Comparison of ENCODE assay signal across 25 cellular contexts in genomic region chr5:132022737-132023136, GRCh38. TPM values are rescaled to one million over a fixed set of nuclear protein-coding genes. Genes with fewer than 3 reads are reported as not detected.
A peak's percentile ranks its signal among the peaks of the same experiment; 100 is the strongest.
DNase-seq lines count a peak whose midpoint lies in the region; ATAC-seq, FAIRE-seq and TF ChIP-seq lines count a peak whose summit lies in the region.
"Had no signal": no experiment of that assay in that cellular context is flagged by ENCODE, and none has a peak within 500 bp of the region (broad histone marks: within the 10 kb centered on the region; RNA-seq: fewer than 3 reads in every experiment).

No MANE protein-coding gene starts in this region.

- peak overlapping the region; percentile 65 for H3K27ac Mint-ChIP-seq in activated CD4-positive, alpha-beta T cell treated with anti-CD3 and anti-CD28 coated beads for 36 hours
- H3K27ac Mint-ChIP-seq: progenitor cell of endocrine pancreas; stimulated activated effector memory CD8-positive, alpha-beta T cell treated with anti-CD3 and anti-CD28 coated beads, Interleukin-12 subunit alpha, Interleukin-12 subunit beta, amount 100 ng/mL, for 72 hours had no signal

- no peaks in the 10 kb centered on the region for H3K36me3 Mint-ChIP-seq in activated CD4-positive, alpha-beta T cell treated with anti-CD3 and anti-CD28 coated beads for 36 hours (ENCODE audit: low read depth)

- H3K4me3 ChIP-seq in K562 (no peak overlapping the region), SJCRH30 (no peak overlapping the region)
- H3K4me3 ChIP-seq: BLaER1, gastroesophageal sphincter, tibial nerve had no signal

- H3K27me3 Mint-ChIP-seq in activated CD4-positive, alpha-beta T cell treated with anti-CD3 and anti-CD28 coated beads for 36 hours = peaks cover 13% of the 10 kb centered on the region

- H3K4me2 ChIP-seq in K562 (ENCODE audit: insufficient read depth, low read length) = no peak overlapping the region
- H3K4me2 ChIP-seq: BLaER1 had no signal

- in situ Hi-C loops in K562 (cut with MboI) = loop anchor here (25.0 kb wide), 1 partner anchor 585 kb away; no protein-coding TSS in a partner anchor

- POLR2A ChIA-PET in activated CD4-positive, alpha-beta T cell treated with anti-CD3 and anti-CD28 coated beads for 36 hours (lab: Charles Lee) = no interaction called here
- POLR2A ChIA-PET in K562 (lab: Yijun Ruan, JAX) = no interaction called here

- no peak overlapping the region for H3K27ac ChIP-seq in K562 (ENCODE audit: extremely low read depth, low read depth, low read length)
- H3K27ac ChIP-seq in SJCRH30 = no peak overlapping the region
- H3K27ac ChIP-seq: BLaER1, brain microvascular endothelial cell, gastroesophageal sphincter, tibial nerve had no signal

- H4K20me1 ChIP-seq in K562 (replicated peaks; ENCODE audit: control insufficient read depth, insufficient read depth, low read length) = 0 out of 2 replicates have a peak, but pooled peaks cover 4% of the 10 kb centered on the region
- H4K20me1 ChIP-seq: BLaER1 had no signal

- peak; percentile 73 for DNase-seq in activated CD4-positive, alpha-beta T cell treated with anti-CD3 and anti-CD28 coated beads for 36 hours
- DNase-seq in activated CD4-positive, alpha-beta T cell treated with anti-CD3 and anti-CD28 coated beads, Interleukin-2, amount 50 U/mL, for 1 hour = no peak
- peak; percentile 10 for DNase-seq in AG20443 (ENCODE audit: low spot score)
- peak; percentile 21 for DNase-seq in RKO (ENCODE audit: low spot score)
- DNase-seq in K562 (ENCODE audit: extremely low read depth in 1 of 4, low spot score in 3 of 4) = peak in 3 of 4 experiments; percentile 27 to 35 (median 34)
- DNase-seq in NCI-H524 (lab: John Stamatoyannopoulos, UW) = no peak
- DNase-seq in SJCRH30 = no peak
- DNase-seq: 8988T, brain microvascular endothelial cell, cortex of kidney, midbrain, NCI-H1417 treated with DMSO at 0.1 percent for 48 hours, NCI-H2171, OCI-M1 had no signal

- no peaks in the 10 kb centered on the region for H3K9me3 Mint-ChIP-seq in activated CD4-positive, alpha-beta T cell treated with anti-CD3 and anti-CD28 coated beads for 36 hours (ENCODE audit: low read depth)
- H3K9me3 Mint-ChIP-seq: neural crest cell; stimulated activated effector memory CD8-positive, alpha-beta T cell treated with anti-CD3 and anti-CD28 coated beads, Interleukin-12 subunit alpha, Interleukin-12 subunit beta, amount 100 ng/mL, for 72 hours had no signal

- no peaks in the 10 kb centered on the region for H3K36me3 ChIP-seq in K562 (ENCODE audit: control insufficient read depth, insufficient read depth, low read length)
- no peaks in the 10 kb centered on the region for H3K36me3 ChIP-seq in SJCRH30
- H3K36me3 ChIP-seq: BLaER1, brain microvascular endothelial cell, gastroesophageal sphincter, tibial nerve had no signal

- ATAC-seq in activated CD4-positive, alpha-beta T cell treated with anti-CD3 and anti-CD28 coated beads for 36 hours = peak; percentile 7
- ATAC-seq in K562 = no peak
- no peak for ATAC-seq in GM18520 (IDR thresholded peaks at IDR 0.05; ENCODE audit: unreplicated experiment)
- ATAC-seq: gastroesophageal sphincter; stimulated activated effector memory CD8-positive, alpha-beta T cell treated with anti-CD3 and anti-CD28 coated beads, Interleukin-12 subunit alpha, Interleukin-12 subunit beta, amount 100 ng/mL, for 72 hours had no signal

- H3K9me3 ChIP-seq in K562 (replicated peaks; ENCODE audit: control insufficient read depth, insufficient read depth, low read depth, low read length) = no peaks in the 10 kb centered on the region
- no peaks in the 10 kb centered on the region for H3K9me3 ChIP-seq in SJCRH30 (replicated peaks)
- H3K9me3 ChIP-seq: BLaER1, gastroesophageal sphincter, tibial nerve had no signal

- no peak for FAIRE-seq in K562 (lab: Jason Lieb, UNC)
- FAIRE-seq: endothelial cell of umbilical vein, GM12892 had no signal

- no TSS peak for BruUV-seq in K562 (replicated peaks; lab: Mats Ljungman, UMichigan)

- 0% methylated on average over 2 of the region's 2 CpGs for WGBS in K562 (ENCODE audit: insufficient coverage, low coverage, missing lambda C conversion rate)

- H3K4me3 Mint-ChIP-seq in activated CD4-positive, alpha-beta T cell treated with anti-CD3 and anti-CD28 coated beads for 36 hours = no peak overlapping the region
- H3K4me3 Mint-ChIP-seq: neural crest cell; stimulated activated effector memory CD8-positive, alpha-beta T cell treated with anti-CD3 and anti-CD28 coated beads, Interleukin-12 subunit alpha, Interleukin-12 subunit beta, amount 100 ng/mL, for 72 hours had no signal

- no peak for TF ChIP-seq RAD21 in K562 (CRISPR knock-in tag; conservative IDR thresholded peaks at IDR 0.05 in 1 of 2, IDR thresholded peaks at IDR 0.05 in 1 of 2)

- H3K27me3 ChIP-seq in K562 (ENCODE audit: control insufficient read depth in 2 of 2, insufficient read depth in 2 of 2, low read length in 2 of 2) = peaks cover 11 to 40% of the 10 kb centered on the region in 2 experiments; a peak in 4 of 5 replicates
- 0 out of 2 replicates have a peak, but pooled peaks cover 8% of the 10 kb centered on the region for H3K27me3 ChIP-seq in SJCRH30
- H3K27me3 ChIP-seq: BLaER1, tibial nerve had no signal

- TF ChIP-seq CTCF in K562 (IDR thresholded peaks at IDR 0.05 in 2 of 3, conservative IDR thresholded peaks at IDR 0.05 in 1 of 3; ENCODE audit: insufficient read depth in 2 of 3, low read depth in 1 of 3, low read length in 3 of 3) = no peak

- no peak overlapping the region for H2AFZ ChIP-seq in K562 (ENCODE audit: low read depth, low read length)

- no peaks in the 10 kb centered on the region for H3K79me2 ChIP-seq in K562 (ENCODE audit: control insufficient read depth, insufficient read depth, low read length)

- intact Hi-C loops in activated CD4-positive, alpha-beta T cell treated with anti-CD3 and anti-CD28 coated beads for 36 hours (cut with DNase I, micrococcal nuclease) = loop anchor here in 1 of 2 experiments (5.0 to 10.0 kb wide), 6 partner anchors 155 to 850 kb away; partner anchors contain the start of gene LYRM7
- intact Hi-C loops in K562 (cut with micrococcal nuclease) = no loop called here

- no peaks in the 10 kb centered on the region for H3K9me1 ChIP-seq in K562 (ENCODE audit: control insufficient read depth, insufficient read depth, low read length)

- peaks cover 4 to 9% of the 10 kb centered on the region in 2 experiments; a peak in 3 of 5 replicates for H3K4me1 ChIP-seq in K562 (replicated peaks in 1 of 2; ENCODE audit: control insufficient read depth in 2 of 2, insufficient read depth in 2 of 2, low read length in 2 of 2)
- no peaks in the 10 kb centered on the region for H3K4me1 ChIP-seq in SJCRH30
- H3K4me1 ChIP-seq: gastroesophageal sphincter, tibial nerve had no signal

- CTCF ChIA-PET in activated CD4-positive, alpha-beta T cell treated with anti-CD3 and anti-CD28 coated beads for 36 hours (lab: Charles Lee) = interaction anchor here (1.2 to 3.7 kb wide), 3 partner anchors 15 to 405 kb away, joined by 4 to 17 read pairs (median 4); no protein-coding TSS in a partner anchor
- CTCF ChIA-PET in K562 (lab: Yijun Ruan, JAX; ENCODE audit: low intra/inter-chr PET ratio) = no interaction called here

- no peak for TF ChIP-seq POLR2A in K562 (conservative IDR thresholded peaks at IDR 0.05)

- no peak for TF ChIP-seq EP300 in K562 (IDR thresholded peaks at IDR 0.05; ENCODE audit: low read length)

- peaks cover 35% of the 10 kb centered on the region for H3K4me1 Mint-ChIP-seq in activated CD4-positive, alpha-beta T cell treated with anti-CD3 and anti-CD28 coated beads for 36 hours
- H3K4me1 Mint-ChIP-seq: neural crest cell had no signal

- H3K9ac ChIP-seq in K562 (ENCODE audit: insufficient read depth in 1 of 2, low read depth in 2 of 2, low read length in 2 of 2) = no peak overlapping the region
- H3K9ac ChIP-seq: BLaER1 had no signal

RNA-seq across cellular contexts. Expression of gene ACSL6, which starts 11.3 kb away (rescaled TPM):
- 1 to 10 TPM; 3.1 to 3.3 TPM for total RNA-seq in activated CD4-positive, alpha-beta T cell treated with anti-CD3 and anti-CD28 coated beads for 36 hours
- total RNA-seq in K562 (2011; cell fraction: chromatin; rRNA removed; ENCODE audit: low replicate concordance) = 3.9 and 10.0 TPM in 2 replicates
- 3.8 and 4.5 TPM in 2 replicates for total RNA-seq in K562 (2011; cell fraction: nucleolus; rRNA removed)
- total RNA-seq in K562 (2011; cell fraction: nucleoplasm; rRNA removed) = 5.1 and 6.0 TPM in 2 replicates
- total RNA-seq in K562 (2014; rRNA removed) (0.50 and 0.73 TPM in 2 replicates), K562 (2014; rRNA removed; fragmentation: Illumina TruSeq; extraction: Trizol) (0.62 and 1.0 TPM in 2 replicates), K562 (2015; rRNA removed; fragmentation: Illumina TruSeq; extraction: Trizol) (0.60 and 0.69 TPM in 2 replicates), K562 (2021) (1.5 and 1.6 TPM in 2 replicates)
- polyA plus RNA-seq in K562 (2011; rRNA removed) (1.0 and 1.2 TPM in 2 replicates), K562 (2014; fragmentation: Illumina TruSeq; extraction: Trizol) (0.82 and 1.00 TPM in 2 replicates), K562 (2014; fragmentation: Nextera tagmentation; extraction: Ambion mirVana) (under 1 TPM; 0.62 to 0.75 TPM), K562 (2014; rRNA removed) (0.62 and 0.69 TPM in 2 replicates)
- polyA plus RNA-seq in K562 (2011; cell fraction: cytosol; rRNA removed) = 0.47 and 0.69 TPM in 2 replicates
- 4.9 and 7.1 TPM in 2 replicates for polyA plus RNA-seq in K562 (2011; cell fraction: nucleus; rRNA removed)
- 0.65 and 1.1 TPM in 2 replicates for polyA plus RNA-seq in K562 (2012)
- 0.45 and 0.95 TPM in 2 replicates for polyA minus RNA-seq in K562 (2011; rRNA and poly(A)+ RNA removed)
- polyA minus RNA-seq in K562 (2011; cell fraction: cytosol; rRNA and poly(A)+ RNA removed) = 0.95 TPM in 1 of 2 replicates, not detected in the other
- 1.9 and 2.3 TPM in 2 replicates for polyA minus RNA-seq in K562 (2011; cell fraction: nucleus; rRNA and poly(A)+ RNA removed)
- total RNA-seq in SJCRH30 (2014; rRNA removed; shearing (Covaris generic)) = not detected in 2 replicates
- total RNA-seq: endothelial cell of umbilical vein had no signal
- polyA plus RNA-seq: endothelial cell of umbilical vein had no signal

RNA-seq across cellular contexts. Expression of gene IL3, which starts 37.7 kb away (rescaled TPM):
- 10 to 100 TPM; 10.8 to 11.6 TPM for total RNA-seq in activated CD4-positive, alpha-beta T cell treated with anti-CD3 and anti-CD28 coated beads for 36 hours
- total RNA-seq in K562 (2011; cell fraction: chromatin; rRNA removed; ENCODE audit: low replicate concordance) = not detected in 2 replicates
- total RNA-seq in K562 (2011; cell fraction: nucleolus; rRNA removed) = not detected in 2 replicates
- total RNA-seq in K562 (2011; cell fraction: nucleoplasm; rRNA removed) = not detected in 2 replicates
- total RNA-seq in K562 (2014; rRNA removed) = not detected in 2 replicates
- total RNA-seq in K562 (2014; rRNA removed; fragmentation: Illumina TruSeq; extraction: Trizol) = not detected in 2 replicates
- not detected in 2 replicates for total RNA-seq in K562 (2015; rRNA removed; fragmentation: Illumina TruSeq; extraction: Trizol)
- not detected in 2 replicates for total RNA-seq in K562 (2021)
- polyA plus RNA-seq in K562 (2011; rRNA removed) = not detected in 2 replicates
- not detected in 2 replicates for polyA plus RNA-seq in K562 (2011; cell fraction: cytosol; rRNA removed)
- not detected in 2 replicates for polyA plus RNA-seq in K562 (2011; cell fraction: nucleus; rRNA removed)
- polyA plus RNA-seq in K562 (2012) = 0.08 and 0.12 TPM in 2 replicates
- polyA plus RNA-seq in K562 (2014; fragmentation: Illumina TruSeq; extraction: Trizol) = not detected in 2 replicates
- not detected for polyA plus RNA-seq in K562 (2014; fragmentation: Nextera tagmentation; extraction: Ambion mirVana)
- not detected in 2 replicates for polyA plus RNA-seq in K562 (2014; rRNA removed)
- polyA minus RNA-seq in K562 (2011; rRNA and poly(A)+ RNA removed) = not detected in 2 replicates
- polyA minus RNA-seq in K562 (2011; cell fraction: cytosol; rRNA and poly(A)+ RNA removed) = not detected in 2 replicates
- polyA minus RNA-seq in K562 (2011; cell fraction: nucleus; rRNA and poly(A)+ RNA removed) = not detected in 2 replicates
- total RNA-seq in SJCRH30 (2014; rRNA removed; shearing (Covaris generic)) = not detected in 2 replicates
- total RNA-seq: endothelial cell of umbilical vein, gastroesophageal sphincter, neural crest cell, progenitor cell of endocrine pancreas, SK-MEL-5, skeletal muscle tissue, tibial nerve had no signal
- polyA plus RNA-seq: endothelial cell of umbilical vein had no signal

RNA-seq across cellular contexts. Expression of gene CSF2, which starts 50.9 kb away (rescaled TPM):
- total RNA-seq in activated CD4-positive, alpha-beta T cell treated with anti-CD3 and anti-CD28 coated beads for 36 hours = 10 to 100 TPM; 52.6 to 59.5 TPM
- not detected in 2 replicates for total RNA-seq in K562 (2011; cell fraction: chromatin; rRNA removed; ENCODE audit: low replicate concordance)
- not detected in 2 replicates for total RNA-seq in K562 (2011; cell fraction: nucleolus; rRNA removed)
- not detected in 2 replicates for total RNA-seq in K562 (2011; cell fraction: nucleoplasm; rRNA removed)
- total RNA-seq in K562 (2014; rRNA removed) (not detected in 2 replicates), K562 (2014; rRNA removed; fragmentation: Illumina TruSeq; extraction: Trizol) (not detected in 2 replicates), K562 (2015; rRNA removed; fragmentation: Illumina TruSeq; extraction: Trizol) (0.25 TPM in 1 of 2 replicates, not detected in the other), K562 (2021) (0.29 TPM in 1 of 2 replicates, not detected in the other)
- polyA plus RNA-seq in K562 (2011; rRNA removed) (not detected in 2 replicates), K562 (2014; fragmentation: Illumina TruSeq; extraction: Trizol) (not detected in 2 replicates), K562 (2014; fragmentation: Nextera tagmentation; extraction: Ambion mirVana) (not detected), K562 (2014; rRNA removed) (not detected in 2 replicates)
- not detected in 2 replicates for polyA plus RNA-seq in K562 (2011; cell fraction: cytosol; rRNA removed)
- 0.30 TPM in 1 of 2 replicates, not detected in the other for polyA plus RNA-seq in K562 (2011; cell fraction: nucleus; rRNA removed)
- polyA plus RNA-seq in K562 (2012) = 0.13 TPM in 1 of 2 replicates, not detected in the other
- not detected in 2 replicates for polyA minus RNA-seq in K562 (2011; rRNA and poly(A)+ RNA removed)
- not detected in 2 replicates for polyA minus RNA-seq in K562 (2011; cell fraction: cytosol; rRNA and poly(A)+ RNA removed)
- not detected in 2 replicates for polyA minus RNA-seq in K562 (2011; cell fraction: nucleus; rRNA and poly(A)+ RNA removed)
- not detected in 2 replicates for total RNA-seq in SJCRH30 (2014; rRNA removed; shearing (Covaris generic))
- total RNA-seq: endothelial cell of umbilical vein, neural crest cell, progenitor cell of endocrine pancreas, SK-MEL-5, skeletal muscle tissue, tibial nerve had no signal
- polyA plus RNA-seq: endothelial cell of umbilical vein had no signal

Comparison
In these comparisons a context has a peak if more than half of its experiments do, and no peak if none do; other contexts are left out.
1. DNase-seq: peak in activated CD4-positive, alpha-beta T cell treated with anti-CD3 and anti-CD28 coated beads for 36 hours (single experiment), AG20443 (single experiment), RKO (single experiment) and K562 (3 of 4); none in activated CD4-positive, alpha-beta T cell treated with anti-CD3 and anti-CD28 coated beads, Interleukin-2, amount 50 U/mL, for 1 hour (single experiment), NCI-H524 (0 of 2) and SJCRH30 (0 of 2).
2. RNA of gene IL3, which starts 37.7 kb away (total RNA-seq): 10.8 to 11.6 TPM in activated CD4-positive, alpha-beta T cell treated with anti-CD3 and anti-CD28 coated beads for 36 hours; not detected in K562 and not detected in SJCRH30; every median in the first group is over 10 times any median in the second.
3. RNA of gene CSF2, which starts 50.9 kb away (total RNA-seq): 52.6 to 59.5 TPM in activated CD4-positive, alpha-beta T cell treated with anti-CD3 and anti-CD28 coated beads for 36 hours; 0.25 to 0.29 TPM in K562 and not detected in SJCRH30; every median in the first group is over 10 times any median in the second.